In the genomic region with DNA sequence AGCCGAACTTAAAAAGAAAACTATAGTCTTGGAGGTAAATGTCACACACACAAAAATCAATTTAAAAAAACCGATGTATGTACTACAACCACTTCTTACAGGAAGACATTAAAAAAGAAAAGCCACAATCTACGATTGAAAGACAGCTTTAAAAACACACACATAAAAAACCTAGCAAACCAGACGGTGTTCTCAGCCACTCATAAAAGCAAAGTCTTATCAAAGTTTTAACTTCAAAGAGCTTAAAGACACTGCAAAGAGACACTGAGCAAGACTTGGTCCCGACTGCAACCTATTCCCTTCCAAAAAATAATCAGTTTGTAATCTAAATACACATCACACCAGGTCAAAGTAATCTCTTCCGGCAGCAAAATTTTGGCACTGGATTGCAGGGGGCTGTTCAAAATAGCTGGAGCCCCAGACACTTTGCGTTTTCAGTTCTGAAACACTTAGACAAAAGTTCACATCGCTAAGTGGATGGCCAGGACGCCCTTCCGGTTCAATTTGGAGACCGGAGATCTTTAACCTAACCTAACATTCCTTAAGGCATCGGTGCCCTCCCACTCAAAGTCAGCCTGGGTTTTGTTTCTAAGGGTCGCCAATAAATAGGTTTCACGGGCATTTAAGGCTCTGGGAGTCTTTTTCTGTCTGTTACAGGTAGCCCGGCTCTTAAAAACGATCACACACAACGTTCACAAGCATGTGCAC, we compare ENCODE assay signal across 8 cellular contexts. TPM values are rescaled to one million over a fixed set of nuclear protein-coding genes. Genes with fewer than 3 reads are reported as not detected.
DNase-seq lines count a peak whose midpoint lies in the region; ATAC-seq, FAIRE-seq and TF ChIP-seq lines count a peak whose summit lies in the region.

No MANE protein-coding gene starts in this region.

- DNase-seq in right atrium auricular region (ENCODE audit: low spot score) (no peak), Right ventricle myocardium superior (no peak), bronchial epithelial cell (ENCODE audit: low read depth) (no peak), aorta (no peak), inferior parietal cortex (ENCODE audit: extremely low spot score) (no peak)

- ATAC-seq in Right ventricle myocardium superior (ENCODE audit: poor library complexity) = no peak
- ATAC-seq in aorta (ENCODE audit: low FRiP score) = no peak
- ATAC-seq in GM18858 (IDR thresholded peaks at IDR 0.05; ENCODE audit: unreplicated experiment) = no peak
- no peak for ATAC-seq in GM21381 (IDR thresholded peaks at IDR 0.05; ENCODE audit: unreplicated experiment)

- TF ChIP-seq CTCF in right atrium auricular region (IDR thresholded peaks at IDR 0.05) (no peak), bronchial epithelial cell (IDR thresholded peaks at IDR 0.05; ENCODE audit: insufficient read depth, low read length, severe bottlenecking) (no peak)

- H3K27me3 ChIP-seq in right atrium auricular region (no peaks in the 10 kb centered on the region), bronchial epithelial cell (ENCODE audit: control insufficient read depth, insufficient read depth, low read length) (no peaks in the 10 kb centered on the region), muscle layer of colon (ENCODE audit: control insufficient read depth in 1 of 2, insufficient read depth in 2 of 2, low read length in 2 of 2) (no peaks in the 10 kb centered on the region), aorta (ENCODE audit: control insufficient read depth in 1 of 2, insufficient read depth in 2 of 2, low read length in 1 of 2) (no peaks in the 10 kb centered on the region)

- peak overlapping the region; percentile 50 to 59 for H3K4me3 ChIP-seq in right atrium auricular region
- peak overlapping the region; percentile 48 for H3K4me3 ChIP-seq in bronchial epithelial cell (ENCODE audit: low read depth, low read length)
- H3K4me3 ChIP-seq in muscle layer of colon (ENCODE audit: low read depth in 1 of 2, low read length in 2 of 2) = peak overlapping the region; percentile 62 to 65
- H3K4me3 ChIP-seq in aorta (ENCODE audit: low read length in 2 of 2) = peak overlapping the region; percentile 4 to 38

- H3K27ac ChIP-seq in right atrium auricular region (peak overlapping the region; percentile 21 to 71), muscle layer of colon (ENCODE audit: low read depth, low read length) (no peak overlapping the region), aorta (ENCODE audit: low read depth in 1 of 2, low read length in 2 of 2) (no peak overlapping the region)

- peak overlapping the region; percentile 22 for H3K9ac ChIP-seq in muscle layer of colon (ENCODE audit: low read length)

- peaks cover 0 to 71% of the 10 kb centered on the region in 2 donors for H3K4me1 ChIP-seq in right atrium auricular region
- H3K4me1 ChIP-seq in muscle layer of colon (ENCODE audit: insufficient read depth, low read length) = peaks cover 38% of the 10 kb centered on the region
- peaks cover 2 to 4% of the 10 kb centered on the region in 2 donors for H3K4me1 ChIP-seq in aorta (ENCODE audit: control insufficient read depth in 1 of 2, insufficient read depth in 2 of 2, low read length in 2 of 2)

- no peaks in the 10 kb centered on the region for H3K9me3 ChIP-seq in right atrium auricular region
- no peaks in the 10 kb centered on the region for H3K9me3 ChIP-seq in muscle layer of colon (ENCODE audit: low read length)
- H3K9me3 ChIP-seq in aorta (ENCODE audit: control insufficient read depth, low read length) = no peaks in the 10 kb centered on the region

- WGBS in aorta, 2 donors = 8% methylated on average over 17 of the region's 17 CpGs

- no peaks in the 10 kb centered on the region for H3K36me3 ChIP-seq in right atrium auricular region
- H3K36me3 ChIP-seq in bronchial epithelial cell (ENCODE audit: control insufficient read depth, insufficient read depth, low read length) = no peaks in the 10 kb centered on the region
- no peaks in the 10 kb centered on the region for H3K36me3 ChIP-seq in muscle layer of colon (ENCODE audit: insufficient read depth, low read length)
- H3K36me3 ChIP-seq in aorta (ENCODE audit: control insufficient read depth in 1 of 2, insufficient read depth in 2 of 2, low read length in 1 of 2) = no peaks in the 10 kb centered on the region

- no peak for FAIRE-seq in bronchial epithelial cell (lab: Jason Lieb, UNC)

- intact Hi-C loops in Right ventricle myocardium superior (cut with DNase I) (no loop called here), aorta (cut with DNase I) (loop anchor here (2.0 to 5.0 kb wide), 2 partner anchors 52 to 81 kb away; no protein-coding TSS in a partner anchor)

RNA-seq across cellular contexts. Expression of a gene that starts 2.6 kb away (rescaled TPM):
- total RNA-seq in right atrium auricular region (10 to 100 TPM; 10.6 to 18.0 TPM), Right ventricle myocardium superior (13.2 TPM), bronchial epithelial cell (2.9 and 4.2 TPM in 2 replicates), aorta (10 to 100 TPM; 32.5 to 42.5 TPM)
- 10 to 100 TPM in 1 of 2 donors, 1 to 10 TPM in 1; 6.6 to 23.1 TPM for polyA plus RNA-seq in aorta

Comparison
In these comparisons a context has a peak if more than half of its experiments do, and no peak if none do; other contexts are left out.
1. H3K27ac ChIP-seq: peak in right atrium auricular region (2 of 2); none in muscle layer of colon (single experiment) and aorta (0 of 2).
2. Peak in every context shown above with its lines, with median percentiles within 50 percentile points of each other: H3K4me3 ChIP-seq.